Comparison of ENCODE assay signal across 22 cellular contexts in the genomic region with DNA sequence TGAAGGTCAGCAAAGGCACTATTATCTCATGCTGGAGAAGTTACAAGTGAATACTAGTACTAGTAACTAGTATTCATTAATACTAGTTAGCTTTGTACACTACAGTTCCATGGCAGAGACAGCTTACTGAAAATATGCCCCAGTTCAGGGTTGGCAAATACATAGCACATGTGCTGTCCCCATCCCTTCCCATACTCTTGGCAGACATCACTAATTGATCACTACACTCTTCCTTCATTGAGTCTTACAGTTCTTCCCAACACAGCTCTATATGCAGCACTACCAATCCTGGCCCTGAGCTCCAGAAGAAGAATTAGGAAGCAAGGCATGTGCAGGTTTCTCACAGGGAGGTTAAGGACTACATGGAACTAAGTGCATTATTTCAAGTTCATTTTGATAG.
"Had no signal": no experiment of that assay in that cellular context is flagged by ENCODE, and none has a peak within 500 bp of the region (broad histone marks: within the 10 kb centered on the region; RNA-seq: fewer than 3 reads in every experiment).

No MANE protein-coding gene starts in this region.

- H3K4me2 ChIP-seq: smooth muscle cell had no signal

- FAIRE-seq: urothelium cell line had no signal

- H3K9me3 Mint-ChIP-seq: naive thymus-derived CD8-positive, alpha-beta T cell; natural killer cell treated with Interleukin-12 subunit alpha and Interleukin-12 subunit beta and Interleukin-15 and Interleukin-18, amount 100 ng/mL, for 72 hours; stimulated activated naive B cell treated with anti-CD40 and anti-IgM and Interleukin-4, amounts not matched to agents 10 μg/mL and 1 μg/mL and 100 μg/mL, for 72 hours; stimulated activated naive CD8-positive, alpha-beta T cell treated with anti-CD3 and anti-CD28 coated beads, Interleukin-15, Interleukin-2, amounts not matched to agents 100 ng/mL and 50 ng/mL, for 24 hours had no signal

- H3K4me1 ChIP-seq: right lobe of liver, thyroid gland, upper lobe of left lung, vagina had no signal

- H2AFZ ChIP-seq: parathyroid adenoma had no signal

- H3K4me3 Mint-ChIP-seq: naive thymus-derived CD8-positive, alpha-beta T cell; natural killer cell treated with Interleukin-12 subunit alpha and Interleukin-12 subunit beta and Interleukin-15 and Interleukin-18, amount 100 ng/mL, for 72 hours; nephron progenitor cell; neural crest cell; stimulated activated naive CD8-positive, alpha-beta T cell treated with anti-CD3 and anti-CD28 coated beads, Interleukin-15, Interleukin-2, amounts not matched to agents 100 ng/mL and 50 ng/mL, for 24 hours had no signal

- H3K79me2 ChIP-seq: parathyroid adenoma had no signal

- H3K4me3 ChIP-seq: ovary, psoas muscle, right lobe of liver, skin epidermis, smooth muscle cell, spleen, stomach, thoracic aorta, thyroid gland, tibial nerve, upper lobe of left lung, vagina had no signal

- H3K27ac Mint-ChIP-seq: natural killer cell treated with Interleukin-12 subunit alpha and Interleukin-12 subunit beta and Interleukin-15 and Interleukin-18, amount 100 ng/mL, for 72 hours; nephron progenitor cell had no signal

- H3K27me3 ChIP-seq: ovary, right lobe of liver, spleen, stomach, thyroid gland, tibial nerve, upper lobe of left lung, vagina had no signal

- H3K27ac ChIP-seq: ovary, parathyroid adenoma, psoas muscle, right lobe of liver, skin epidermis, stomach, thoracic aorta, thyroid gland, tibial nerve, upper lobe of left lung, vagina had no signal

- H3K27me3 Mint-ChIP-seq: natural killer cell treated with Interleukin-12 subunit alpha and Interleukin-12 subunit beta and Interleukin-15 and Interleukin-18, amount 100 ng/mL, for 72 hours; progenitor cell of endocrine pancreas; stimulated activated naive B cell treated with anti-CD40 and anti-IgM and Interleukin-4, amounts not matched to agents 10 μg/mL and 1 μg/mL and 100 μg/mL, for 72 hours; stimulated activated naive CD8-positive, alpha-beta T cell treated with anti-CD3 and anti-CD28 coated beads, Interleukin-15, Interleukin-2, amounts not matched to agents 100 ng/mL and 50 ng/mL, for 24 hours had no signal

- DNase-seq: occipital lobe had no signal

- H3K9ac ChIP-seq: parathyroid adenoma had no signal

- H3K9me3 ChIP-seq: ovary, psoas muscle, right lobe of liver, spleen, stomach, thoracic aorta, thyroid gland, tibial nerve, upper lobe of left lung, vagina had no signal

- H3K36me3 ChIP-seq: ovary, right lobe of liver, spleen, stomach, thoracic aorta, thyroid gland, tibial nerve, upper lobe of left lung, vagina had no signal

- H3K36me3 Mint-ChIP-seq: naive thymus-derived CD8-positive, alpha-beta T cell; natural killer cell treated with Interleukin-12 subunit alpha and Interleukin-12 subunit beta and Interleukin-15 and Interleukin-18, amount 100 ng/mL, for 72 hours; stimulated activated naive B cell treated with anti-CD40 and anti-IgM and Interleukin-4, amounts not matched to agents 10 μg/mL and 1 μg/mL and 100 μg/mL, for 72 hours had no signal
